Comparison of ENCODE assay signal across 20 cellular contexts in the genomic region with DNA sequence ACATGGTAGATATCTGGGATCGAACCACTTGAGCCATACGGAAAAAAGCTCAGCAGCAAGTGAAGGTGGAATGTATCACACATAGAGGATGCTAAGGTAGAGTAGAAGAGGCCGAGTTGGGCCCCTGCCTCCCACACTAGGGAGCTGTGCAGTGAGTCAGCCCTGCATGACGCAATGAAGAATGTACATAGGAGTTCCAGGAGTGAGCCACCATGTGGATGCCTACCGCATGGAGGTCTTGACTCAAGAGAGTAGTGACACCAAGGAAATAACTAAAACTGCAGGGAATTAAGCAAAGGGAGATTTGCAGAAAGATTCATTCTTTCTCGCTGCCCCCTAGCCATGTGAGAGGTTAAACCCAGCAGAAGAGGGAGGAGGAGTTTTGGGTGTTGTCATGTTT.
A peak's percentile ranks its signal among the peaks of the same experiment; 100 is the strongest.
DNase-seq lines count a peak whose midpoint lies in the region; ATAC-seq lines count a peak whose summit lies in the region.
"Had no signal": no experiment of that assay in that cellular context is flagged by ENCODE, and none has a peak within 500 bp of the region (broad histone marks: within the 10 kb centered on the region; RNA-seq: fewer than 3 reads in every experiment).

No MANE protein-coding gene starts in this region.

- DNase-seq in A172 (ENCODE audit: low spot score) (peak; percentile 79), HT-29 (ENCODE audit: low spot score) (peak; percentile 26), RKO (ENCODE audit: low spot score) (peak; percentile 85), hippocampal formation (lab: John Stamatoyannopoulos, UW) (no peak), NCI-H524 treated with DMSO at 0.1 percent for 48 hours (lab: John Stamatoyannopoulos, UW) (no peak)
- DNase-seq: activated CD4-positive, alpha-beta T cell treated with anti-CD3 and anti-CD28 coated beads for 36 hours; activated CD8-positive, alpha-beta memory T cell treated with anti-CD3 and anti-CD28 coated beads, Interleukin-2, amount 50 U/mL, for 48 hours; activated naive CD4-positive, alpha-beta T cell treated with Interleukin-2 at 50 U/mL for 16 hours; body of pancreas; COR-L47; left ventricle myocardium inferior; NCI-H1694 treated with DMSO at 0.1 percent for 48 hours; NCI-H510A treated with DMSO at 0.1 percent for 48 hours; PC-9; stimulated activated CD4-positive, alpha-beta T cell treated with anti-CD3 and anti-CD28 coated beads, Interleukin-12 subunit alpha, Interleukin-12 subunit beta, amount 100 ng/mL, for 4 hours; stimulated activated naive CD8-positive, alpha-beta T cell treated with anti-CD3 and anti-CD28 coated beads, Interleukin-15, amount 100 ng/mL, for 72 hours; T-helper 1 cell had no signal

- ATAC-seq in esophagus mucosa (peak; percentile 66), HG03457 (IDR thresholded peaks at IDR 0.05; ENCODE audit: unreplicated experiment) (no peak), GM19467 (IDR thresholded peaks at IDR 0.05; ENCODE audit: unreplicated experiment) (no peak)
- ATAC-seq: activated CD4-positive, alpha-beta T cell treated with anti-CD3 and anti-CD28 coated beads for 36 hours; body of pancreas; stimulated activated naive CD8-positive, alpha-beta T cell treated with anti-CD3 and anti-CD28 coated beads, Interleukin-15, amount 100 ng/mL, for 72 hours had no signal

Comparison
In these comparisons a context has a peak if more than half of its experiments do, and no peak if none do; other contexts are left out.
1. DNase-seq: peak in A172 (single experiment), HT-29 (single experiment) and RKO (single experiment); none in hippocampal formation (0 of 2) and NCI-H524 treated with DMSO at 0.1 percent for 48 hours (single experiment).